ENCODE assay signal across 9 cellular contexts in the genomic region with DNA sequence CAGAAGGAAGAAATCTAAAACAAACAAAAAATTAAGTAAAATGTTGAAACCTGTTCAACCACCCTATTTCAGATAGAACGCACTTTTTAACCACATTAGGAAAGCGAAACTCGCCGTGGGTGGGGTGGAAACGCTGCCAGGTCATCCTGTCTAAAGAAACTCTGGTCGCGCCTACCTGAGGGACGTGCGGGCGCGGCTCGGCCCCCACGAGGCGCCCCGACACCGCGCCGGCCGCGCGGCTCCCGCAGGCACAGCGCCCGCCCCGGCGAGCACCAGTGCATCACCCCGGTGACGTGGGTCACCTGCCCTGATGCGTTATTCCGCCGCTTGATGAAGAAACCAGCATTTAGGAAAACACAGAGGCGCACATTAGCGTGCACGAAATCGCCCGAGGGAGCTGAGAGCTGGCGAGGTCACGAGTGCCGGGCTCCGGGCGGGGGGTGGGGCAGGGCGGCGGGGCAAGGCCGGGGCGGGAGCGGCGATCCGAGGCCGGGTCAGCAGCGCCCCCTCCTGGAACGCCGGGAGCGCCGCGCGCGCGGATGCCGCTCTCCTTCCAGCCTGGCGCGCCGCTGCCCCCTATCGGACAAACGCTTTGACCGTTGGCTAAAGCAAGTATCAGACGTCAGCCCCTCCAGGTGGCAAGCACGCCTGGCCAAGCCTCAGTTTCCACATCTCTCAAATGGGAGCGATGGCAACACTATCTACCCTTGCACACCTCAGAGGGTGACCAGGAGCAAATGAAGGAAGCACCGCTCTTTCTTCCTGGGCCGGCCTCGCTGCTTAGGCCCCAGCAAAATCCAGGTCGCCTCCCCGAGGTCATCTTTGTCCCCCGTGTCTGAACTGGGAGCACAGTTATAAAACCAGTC. TPM values are rescaled to one million over a fixed set of nuclear protein-coding genes. Genes with fewer than 3 reads are reported as not detected.
DNase-seq lines count a peak whose midpoint lies in the region; ATAC-seq, FAIRE-seq and TF ChIP-seq lines count a peak whose summit lies in the region.
"Had no signal": no experiment of that assay in that cellular context is flagged by ENCODE, and none has a peak within 500 bp of the region (broad histone marks: within the 10 kb centered on the region; RNA-seq: fewer than 3 reads in every experiment).

No MANE protein-coding gene starts in this region.

- H3K27me3 ChIP-seq in breast epithelium (no peaks in the 10 kb centered on the region), small intestine (ENCODE audit: control insufficient read depth in 2 of 2, insufficient read depth in 2 of 2, low read length in 2 of 2) (no peaks in the 10 kb centered on the region)

- TF ChIP-seq CTCF in VCaP (conservative IDR thresholded peaks at IDR 0.05) (peak; percentile 100), breast epithelium (IDR thresholded peaks at IDR 0.05) (peak; percentile 97 to 98 (median 97))

- H3K9me3 ChIP-seq in breast epithelium (no peaks in the 10 kb centered on the region), small intestine (ENCODE audit: control insufficient read depth, low read depth) (no peaks in the 10 kb centered on the region)

- H3K4me3 ChIP-seq in breast epithelium (peak overlapping the region; percentile 51 to 87 (median 72)), small intestine (ENCODE audit: low read depth in 1 of 2, low read length in 2 of 2) (peak overlapping the region; percentile 66 to 67)

- no peak for FAIRE-seq in small intestine (lab: Jason Lieb, UNC)
- FAIRE-seq: A204.1 had no signal

- no peak for TF ChIP-seq POLR2A in breast epithelium (IDR thresholded peaks at IDR 0.05)

- H3K36me3 ChIP-seq in breast epithelium (no peaks in the 10 kb centered on the region), small intestine (ENCODE audit: control insufficient read depth in 2 of 2, insufficient read depth in 2 of 2, low read length in 2 of 2) (peaks cover 0 to 3% of the 10 kb centered on the region in 2 donors)

- DNase-seq in NCI-H187 (lab: John Stamatoyannopoulos, UW) (peak; percentile 37 to 80), NCI-H187 treated with DMSO at 0.1 percent for 48 hours (lab: John Stamatoyannopoulos, UW) (no peak), NCI-H2171 (lab: John Stamatoyannopoulos, UW) (peak; percentile 87), breast epithelium (ENCODE audit: low spot score in 2 of 2) (peak; percentile 85 to 97), iPS-NIHi7 (ENCODE audit: extremely low spot score) (peak; percentile 96), small intestine (peak; percentile 86)

- intact Hi-C loops in breast epithelium (cut with DNase I; ENCODE audit: low total_unique reads): loop anchor here (5.0 kb wide), 1 partner anchor 106 kb away; a partner anchor contains a TSS

- H3K4me1 ChIP-seq in breast epithelium (peaks cover 0 to 14% of the 10 kb centered on the region in 2 donors), small intestine (ENCODE audit: control insufficient read depth in 2 of 2, insufficient read depth in 1 of 2, low read depth in 1 of 2, low read length in 1 of 2) (peaks cover 3 to 4% of the 10 kb centered on the region in 2 donors)

- ATAC-seq in HG03060 (IDR thresholded peaks at IDR 0.05; ENCODE audit: low read depth, unreplicated experiment): peak; percentile 47

- H3K27ac ChIP-seq in VCaP (peak overlapping the region; percentile 96), breast epithelium (peak overlapping the region; percentile 91 to 92), small intestine (ENCODE audit: low read depth in 1 of 2, low read length in 1 of 2) (peak overlapping the region; percentile 86)

- 6 to 7% (median 6%) methylated on average over 70 to 74 of the region's 74 CpGs for WGBS in small intestine, 3 donors

RNA-seq across cellular contexts. Expression of a gene that starts 15.7 kb away (rescaled TPM):
- total RNA-seq in breast epithelium: 1 to 10 TPM in 1 of 3 donors, under 1 TPM in 2; 0.15 to 2.3 (median 0.48) TPM
- polyA plus RNA-seq in small intestine: 1 to 10 TPM in 2 of 3 donors, under 1 TPM in 1; 0.54 to 2.1 (median 1.6) TPM

RNA-seq across cellular contexts. Expression of a gene that starts 31.2 kb away (rescaled TPM):
- 1 to 10 TPM in 2 of 3 donors, not detected in 1; 3.6 to 5.1 TPM for total RNA-seq in breast epithelium
- polyA plus RNA-seq in small intestine: 10 to 100 TPM; 11.9 to 23.9 (median 16.2) TPM

RNA-seq across cellular contexts. Expression of a gene that starts 37.3 kb away (rescaled TPM):
- 10 to 100 TPM; 15.5 to 19.3 (median 17.6) TPM for total RNA-seq in breast epithelium
- polyA plus RNA-seq in small intestine: 1 to 10 TPM; 6.9 to 9.5 (median 8.6) TPM

RNA-seq across cellular contexts. Expression of a gene that starts 39.9 kb away (rescaled TPM):
- 100 to 1,000 TPM; 407 to 564 (median 453) TPM for total RNA-seq in breast epithelium
- 1,000 to 10,000 TPM; 1,228 to 2,084 (median 1,997) TPM for polyA plus RNA-seq in small intestine

RNA-seq across cellular contexts. Expression of a gene that starts 42.2 kb away (rescaled TPM):
- 10 to 100 TPM; 29.8 to 44.6 (median 42.9) TPM for total RNA-seq in breast epithelium
- 100 to 1,000 TPM in 1 of 3 donors, 10 to 100 TPM in 2; 62.2 to 118 (median 85.4) TPM for polyA plus RNA-seq in small intestine
